In the genomic region with DNA sequence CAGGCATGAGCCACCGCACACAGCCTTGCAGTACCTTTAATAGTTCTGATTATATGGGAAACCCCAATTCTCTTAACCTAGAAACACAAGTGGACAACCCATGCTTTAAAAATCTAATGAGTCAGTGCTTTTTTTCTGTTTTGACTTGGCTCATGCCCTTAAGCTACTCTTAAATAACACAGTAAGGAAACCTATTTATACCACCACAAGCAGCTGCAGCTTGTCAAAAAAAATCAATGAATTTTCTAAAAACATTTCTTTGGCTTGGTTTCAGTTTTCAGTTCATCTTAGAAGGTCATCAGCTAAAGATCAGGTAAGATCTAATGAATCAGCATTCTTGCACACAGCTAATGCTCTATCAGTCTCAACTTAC, we compare ENCODE assay signal across 11 cellular contexts.
DNase-seq lines count a peak whose midpoint lies in the region; ATAC-seq and TF ChIP-seq lines count a peak whose summit lies in the region.
"Had no signal": no experiment of that assay in that cellular context is flagged by ENCODE, and none has a peak within 500 bp of the region (broad histone marks: within the 10 kb centered on the region; RNA-seq: fewer than 3 reads in every experiment).

No MANE protein-coding gene starts in this region.

- no peaks in the 10 kb centered on the region for H3K9me3 ChIP-seq in smooth muscle cell (replicated peaks; ENCODE audit: low read depth)

- peak; percentile 76 for ATAC-seq in HG02970 (IDR thresholded peaks at IDR 0.05; ENCODE audit: low FRiP score, unreplicated experiment)
- ATAC-seq in SK-N-SH treated with all-trans-retinoic acid at 6 μM for 48 hours, result peak; percentile 72
- ATAC-seq in activated CD8-positive, alpha-beta memory T cell treated with anti-CD3 and anti-CD28 coated beads, Interleukin-2, amount 10 ng/mL, durations not matched to agents 7 days and 5 days, result no peak

- WGBS in smooth muscle cell (ENCODE audit: low lambda C conversion rate), result 79% methylated on average over 1 of the region's 1 CpG

- CTCF ChIA-PET in activated CD8-positive, alpha-beta memory T cell treated with anti-CD3 and anti-CD28 coated beads, Interleukin-2, amount 10 ng/mL, durations not matched to agents 7 days and 5 days (lab: Charles Lee), result no interaction called here

- no peaks in the 10 kb centered on the region for H3K4me1 Mint-ChIP-seq in activated CD8-positive, alpha-beta memory T cell treated with anti-CD3 and anti-CD28 coated beads, Interleukin-2, amount 10 ng/mL, durations not matched to agents 7 days and 5 days
- H3K4me1 Mint-ChIP-seq: IgD-negative memory B cell had no signal

- no peaks in the 10 kb centered on the region for H3K27me3 ChIP-seq in smooth muscle cell (ENCODE audit: low read depth)

- H3K4me2 ChIP-seq in smooth muscle cell, result peak overlapping the region; percentile 43

- peaks cover 5% of the 10 kb centered on the region for H3K4me1 ChIP-seq in smooth muscle cell (ENCODE audit: low read depth)

- no peaks in the 10 kb centered on the region for H3K27me3 Mint-ChIP-seq in activated CD8-positive, alpha-beta memory T cell treated with anti-CD3 and anti-CD28 coated beads, Interleukin-2, amount 10 ng/mL, durations not matched to agents 7 days and 5 days
- H3K27me3 Mint-ChIP-seq: IgD-negative memory B cell had no signal

- DNase-seq in NCI-H2107 treated with DMSO at 0.1 percent for 48 hours (lab: John Stamatoyannopoulos, UW; ENCODE audit: unreplicated experiment), result peak; percentile 50
- DNase-seq in NCI-H2107 (lab: John Stamatoyannopoulos, UW), result no peak
- no peak for DNase-seq in smooth muscle cell (lab: John Stamatoyannopoulos, UW; ENCODE audit: unreplicated experiment)
- DNase-seq in cortex of kidney (lab: John Stamatoyannopoulos, UW), result no peak
- no peak for DNase-seq in activated CD4-positive, alpha-beta T cell treated with anti-CD3 and anti-CD28 coated beads, Interleukin-2, amount 50 U/mL, for 4 hours
- DNase-seq in activated CD8-positive, alpha-beta memory T cell treated with anti-CD3 and anti-CD28 coated beads, Interleukin-2, amount 10 ng/mL, durations not matched to agents 7 days and 5 days, result no peak

- H4K20me1 ChIP-seq in smooth muscle cell (ENCODE audit: low read depth), result peaks cover 7% of the 10 kb centered on the region

- no peak overlapping the region for H3K4me3 Mint-ChIP-seq in activated CD8-positive, alpha-beta memory T cell treated with anti-CD3 and anti-CD28 coated beads, Interleukin-2, amount 10 ng/mL, durations not matched to agents 7 days and 5 days
- H3K4me3 Mint-ChIP-seq: IgD-negative memory B cell had no signal

- H3K27ac ChIP-seq in smooth muscle cell (ENCODE audit: low read depth), result peak overlapping the region; percentile 11
- H3K27ac ChIP-seq: skin epidermis, VCaP had no signal

- H3K36me3 ChIP-seq in smooth muscle cell (ENCODE audit: low read depth), result no peaks in the 10 kb centered on the region

- H3K27ac Mint-ChIP-seq in activated CD8-positive, alpha-beta memory T cell treated with anti-CD3 and anti-CD28 coated beads, Interleukin-2, amount 10 ng/mL, durations not matched to agents 7 days and 5 days, result no peak overlapping the region
- H3K27ac Mint-ChIP-seq: IgD-negative memory B cell had no signal

- H3K4me3 ChIP-seq in smooth muscle cell, result no peak overlapping the region
- H3K4me3 ChIP-seq: skin epidermis had no signal

- peaks cover 3% of the 10 kb centered on the region for H3F3A ChIP-seq in smooth muscle cell (ENCODE audit: low read depth)

- H3K79me2 ChIP-seq in smooth muscle cell (ENCODE audit: low read depth), result peaks cover 34% of the 10 kb centered on the region

- H3K36me3 Mint-ChIP-seq in activated CD8-positive, alpha-beta memory T cell treated with anti-CD3 and anti-CD28 coated beads, Interleukin-2, amount 10 ng/mL, durations not matched to agents 7 days and 5 days, result no peaks in the 10 kb centered on the region
- H3K36me3 Mint-ChIP-seq: IgD-negative memory B cell had no signal

- no peaks in the 10 kb centered on the region for H3K9me3 Mint-ChIP-seq in activated CD8-positive, alpha-beta memory T cell treated with anti-CD3 and anti-CD28 coated beads, Interleukin-2, amount 10 ng/mL, durations not matched to agents 7 days and 5 days (ENCODE audit: low read depth)

- no peak overlapping the region for H3K9ac ChIP-seq in smooth muscle cell (ENCODE audit: low read depth)

- TF ChIP-seq CTCF in smooth muscle cell (IDR thresholded peaks at IDR 0.05; ENCODE audit: borderline replicate concordance, insufficient read depth, poor library complexity, severe bottlenecking), result no peak

- no peak overlapping the region for H2AFZ ChIP-seq in smooth muscle cell (ENCODE audit: low read depth)

TF ChIP-seq in SK-N-SH treated with all-trans-retinoic acid at 6 μM for 48 hours, 23 proteins besides CTCF, POLR2A, EP300 and RAD21:
- no peak for TF ChIP-seq RARB (CRISPR knock-in tag; IDR thresholded peaks at IDR 0.05)
- TF ChIP-seq BACH2 (CRISPR knock-in tag; IDR thresholded peaks at IDR 0.05; ENCODE audit: borderline replicate concordance), result no peak
- 0 out of 2 replicates have a peak, but pooled peaks have one; percentile 25 for TF ChIP-seq ISL1 (CRISPR knock-in tag; IDR thresholded peaks at IDR 0.05)
- TF ChIP-seq TOX (CRISPR knock-in tag; IDR thresholded peaks at IDR 0.05; ENCODE audit: borderline replicate concordance), result no peak
- TF ChIP-seq, protein P1, sequence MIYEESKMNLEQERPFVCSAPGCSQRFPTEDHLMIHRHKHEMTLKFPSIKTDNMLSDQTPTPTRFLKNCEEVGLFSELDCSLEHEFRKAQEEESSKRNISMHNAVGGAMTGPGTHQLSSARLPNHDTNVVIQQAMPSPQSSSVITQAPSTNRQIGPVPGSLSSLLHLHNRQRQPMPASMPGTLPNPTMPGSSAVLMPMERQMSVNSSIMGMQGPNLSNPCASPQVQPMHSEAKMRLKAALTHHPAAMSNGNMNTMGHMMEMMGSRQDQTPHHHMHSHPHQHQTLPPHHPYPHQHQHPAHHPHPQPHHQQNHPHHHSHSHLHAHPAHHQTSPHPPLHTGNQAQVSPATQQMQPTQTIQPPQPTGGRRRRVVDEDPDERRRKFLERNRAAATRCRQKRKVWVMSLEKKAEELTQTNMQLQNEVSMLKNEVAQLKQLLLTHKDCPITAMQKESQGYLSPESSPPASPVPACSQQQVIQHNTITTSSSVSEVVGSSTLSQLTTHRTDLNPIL (CRISPR knock-in tag; IDR thresholded peaks at IDR 0.05; ENCODE audit: low read depth), result no peak
- TF ChIP-seq CSDC2 (CRISPR knock-in tag; IDR thresholded peaks at IDR 0.05), result no peak
- TF ChIP-seq SNAI2 (CRISPR knock-in tag; IDR thresholded peaks at IDR 0.05), result no peak
- no peak for TF ChIP-seq PPARA (CRISPR knock-in tag; IDR thresholded peaks at IDR 0.05; ENCODE audit: borderline replicate concordance)
- TF ChIP-seq ZFP3 (CRISPR knock-in tag; IDR thresholded peaks at IDR 0.05), result no peak
